9 cellular contexts compared by ENCODE assay signal in the genomic region with DNA sequence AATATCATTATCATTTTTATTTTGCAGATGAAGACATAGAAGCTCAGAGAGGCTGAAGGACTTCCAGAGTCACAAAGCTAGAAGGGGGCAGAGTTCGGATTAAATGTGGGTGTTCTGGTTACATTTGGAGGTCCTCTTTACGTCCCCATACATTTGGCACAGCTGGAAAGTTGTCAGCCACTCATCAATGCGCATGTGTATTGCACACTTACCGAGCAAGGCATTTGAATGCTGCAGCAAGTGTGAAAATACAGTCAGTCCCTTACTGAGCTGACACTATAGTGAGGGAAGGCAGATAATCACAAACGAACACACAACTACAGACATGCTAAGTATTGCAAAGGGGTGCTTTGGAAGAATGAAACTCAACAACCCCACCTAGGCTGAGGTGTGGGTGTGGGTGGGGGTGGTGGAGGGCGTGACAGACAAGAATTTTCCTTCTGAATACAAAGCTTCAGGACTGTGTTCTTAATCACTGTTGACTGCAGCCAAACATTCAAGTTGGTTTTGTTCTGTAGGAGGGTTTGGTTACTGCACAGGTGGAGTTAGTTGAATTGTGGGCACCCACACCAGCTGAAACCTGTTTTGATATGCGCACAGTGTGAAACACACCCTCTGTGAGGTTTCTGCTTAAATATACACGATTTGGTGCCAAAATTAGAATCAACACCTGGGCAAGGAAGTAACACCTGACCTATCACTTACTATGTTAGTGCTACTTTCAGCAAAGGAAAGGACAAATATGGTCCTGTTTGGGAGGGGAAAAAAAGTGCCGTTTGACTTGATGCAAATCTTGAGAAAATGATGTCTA.
A peak's percentile ranks its signal among the peaks of the same experiment; 100 is the strongest.
DNase-seq lines count a peak whose midpoint lies in the region; ATAC-seq and TF ChIP-seq lines count a peak whose summit lies in the region.
"Had no signal": no experiment of that assay in that cellular context is flagged by ENCODE, and none has a peak within 500 bp of the region (broad histone marks: within the 10 kb centered on the region; RNA-seq: fewer than 3 reads in every experiment).

No MANE protein-coding gene starts in this region.

- H3K27me3 ChIP-seq in OCI-LY3 (ENCODE audit: low read depth, low read length) (peaks cover 7% of the 10 kb centered on the region; the same call in 1 of the 2 replicates), thymus (ENCODE audit: control insufficient read depth, insufficient read depth) (no peaks in the 10 kb centered on the region)
- H3K27me3 ChIP-seq: vagina had no signal

- peak overlapping the region; percentile 52 for H3K4me3 ChIP-seq in OCI-LY3 (ENCODE audit: low read length)
- H3K4me3 ChIP-seq in thymus (ENCODE audit: low read length) = no peak overlapping the region
- H3K4me3 ChIP-seq: vagina had no signal

- ATAC-seq in GM19025 (IDR thresholded peaks at IDR 0.05; ENCODE audit: low read depth, unreplicated experiment) = peak; percentile 76
- peak; percentile 89 for ATAC-seq in HG02938 (IDR thresholded peaks at IDR 0.05; ENCODE audit: unreplicated experiment)

- no peak for TF ChIP-seq CTCF in OCI-LY3 (IDR thresholded peaks at IDR 0.05; ENCODE audit: low read depth, low read length)

- H3K79me2 ChIP-seq in OCI-LY3 (ENCODE audit: low read length) = no peaks in the 10 kb centered on the region

- H3K9me3 ChIP-seq in OCI-LY3 (ENCODE audit: insufficient read depth, low read length) (0 out of 2 replicates have a peak, but pooled peaks cover 4% of the 10 kb centered on the region), thymus (ENCODE audit: control insufficient read depth) (no peaks in the 10 kb centered on the region)
- H3K9me3 ChIP-seq: vagina had no signal

- H4K20me1 ChIP-seq in OCI-LY3 (ENCODE audit: insufficient read depth, low read length) = no peaks in the 10 kb centered on the region

- peak; percentile 89 for DNase-seq in central memory CD4-positive, alpha-beta T cell
- DNase-seq in DMS79 treated with DMSO at 0.1 percent for 48 hours (lab: John Stamatoyannopoulos, UW) (no peak), NCI-H524 treated with DMSO at 0.1 percent for 48 hours (lab: John Stamatoyannopoulos, UW) (no peak), hepatic stellate cell (ENCODE audit: low spot score) (no peak)

- peak overlapping the region; percentile 59 for H3K4me2 ChIP-seq in OCI-LY3 (ENCODE audit: low read length)

- H3K27ac ChIP-seq in OCI-LY3 (ENCODE audit: low read length) (no peak overlapping the region), thymus (ENCODE audit: low read depth) (peak overlapping the region; percentile 58)
- H3K27ac ChIP-seq: vagina had no signal

- H3K36me3 ChIP-seq in OCI-LY3 (replicated peaks; ENCODE audit: low read depth, low read length) (no peaks in the 10 kb centered on the region), thymus (ENCODE audit: control insufficient read depth, insufficient read depth) (no peaks in the 10 kb centered on the region)
- H3K36me3 ChIP-seq: vagina had no signal

- H3K9ac ChIP-seq in OCI-LY3 (ENCODE audit: low read length) = no peak overlapping the region

- 0 out of 2 replicates have a peak overlapping the region, but pooled peaks have one; percentile 11 for H2AFZ ChIP-seq in OCI-LY3 (ENCODE audit: low read depth, low read length)

- 51% methylated on average over 9 of the region's 9 CpGs for WGBS in thymus

- H3K4me1 ChIP-seq in OCI-LY3 (ENCODE audit: low read length) (peaks cover 26% of the 10 kb centered on the region), thymus (ENCODE audit: control insufficient read depth, insufficient read depth, low read length) (peaks cover 20% of the 10 kb centered on the region)
- H3K4me1 ChIP-seq: vagina had no signal
